12 cellular contexts compared by ENCODE assay signal in genomic region chr17:42982266-42982665, GRCh38. TPM values are rescaled to one million over a fixed set of nuclear protein-coding genes. Genes with fewer than 3 reads are reported as not detected.
DNase-seq lines count a peak whose midpoint lies in the region; ATAC-seq and TF ChIP-seq lines count a peak whose summit lies in the region.
"Had no signal": no experiment of that assay in that cellular context is flagged by ENCODE, and none has a peak within 500 bp of the region (broad histone marks: within the 10 kb centered on the region; RNA-seq: fewer than 3 reads in every experiment).

No MANE protein-coding gene starts in this region.

- no peak for TF ChIP-seq POLR2A in gastroesophageal sphincter (IDR thresholded peaks at IDR 0.05)

- CTCF ChIA-PET in CD4-positive, alpha-beta T cell (lab: Charles Lee), result interaction anchor here (0.6 kb wide), 1 partner anchor 484 kb away, joined by 4 read pairs; no protein-coding TSS in a partner anchor

- H3K4me1 ChIP-seq in adipocyte (ENCODE audit: control insufficient read depth, insufficient read depth, low read length), result peaks cover 46% of the 10 kb centered on the region
- peaks cover 0 to 31% (median 11%) of the 10 kb centered on the region in 3 donors for H3K4me1 ChIP-seq in gastroesophageal sphincter

- peak overlapping the region; percentile 84 for H3K27ac Mint-ChIP-seq in CD4-positive, alpha-beta T cell
- H3K27ac Mint-ChIP-seq in HFFc6, result peak overlapping the region; percentile 63
- peak overlapping the region in 6 of 10 donors; percentile 37 to 96 (median 57) for H3K27ac Mint-ChIP-seq in naive thymus-derived CD8-positive, alpha-beta T cell

- no peak for DNase-seq in CD4-positive, alpha-beta T cell
- DNase-seq in HFFc6, result no peak
- no peak for DNase-seq in adipocyte (ENCODE audit: low read depth)
- no peak for DNase-seq in naive thymus-derived CD8-positive, alpha-beta T cell
- no peak for DNase-seq in posterior cingulate gyrus
- no peak for DNase-seq in NCI-H1930 (lab: John Stamatoyannopoulos, UW)
- DNase-seq: activated naive CD4-positive, alpha-beta T cell treated with Interleukin-2 at 50 U/mL for 16 hours; testis had no signal

- peak overlapping the region; percentile 93 for H3K4me3 Mint-ChIP-seq in CD4-positive, alpha-beta T cell
- peak overlapping the region; percentile 93 for H3K4me3 Mint-ChIP-seq in HFFc6
- H3K4me3 Mint-ChIP-seq in naive thymus-derived CD8-positive, alpha-beta T cell, result peak overlapping the region in 9 of 10 donors; percentile 25 to 97 (median 94)

- H3K27me3 Mint-ChIP-seq in CD4-positive, alpha-beta T cell, result no peaks in the 10 kb centered on the region
- peaks cover 3% of the 10 kb centered on the region for H3K27me3 Mint-ChIP-seq in HFFc6 (ENCODE audit: insufficient read depth)
- no peaks in the 10 kb centered on the region for H3K27me3 Mint-ChIP-seq in naive thymus-derived CD8-positive, alpha-beta T cell

- no peak for TF ChIP-seq EP300 in gastroesophageal sphincter (IDR thresholded peaks at IDR 0.05)

- peaks cover 45% of the 10 kb centered on the region for H3K36me3 Mint-ChIP-seq in CD4-positive, alpha-beta T cell (ENCODE audit: low read depth)
- peaks cover 22% of the 10 kb centered on the region for H3K36me3 Mint-ChIP-seq in HFFc6 (ENCODE audit: low read depth)
- peaks cover 0 to 33% (median 5%) of the 10 kb centered on the region in 3 donors for H3K36me3 Mint-ChIP-seq in naive thymus-derived CD8-positive, alpha-beta T cell

- H3K36me3 ChIP-seq in adipocyte (ENCODE audit: control insufficient read depth, insufficient read depth, low read length, severe bottlenecking) (no peaks in the 10 kb centered on the region), gastroesophageal sphincter (peaks cover 0 to 37% of the 10 kb centered on the region in 2 donors)

- no peak for ATAC-seq in CD4-positive, alpha-beta T cell (ENCODE audit: poor library complexity)
- no peak for ATAC-seq in naive thymus-derived CD8-positive, alpha-beta T cell
- no peak for ATAC-seq in GM21825 (IDR thresholded peaks at IDR 0.05; ENCODE audit: unreplicated experiment)
- ATAC-seq in gastroesophageal sphincter, result no peak
- ATAC-seq: Panc1 had no signal

- H3K27ac ChIP-seq in CD4-positive, alpha-beta T cell (ENCODE audit: low read depth, low read length), result no peak overlapping the region
- H3K27ac ChIP-seq in gastroesophageal sphincter, result no peak overlapping the region
- H3K27ac ChIP-seq: testis had no signal

- POLR2A ChIA-PET in CD4-positive, alpha-beta T cell (lab: Charles Lee), result interaction anchor here (6.2 kb wide), 1 partner anchor 16 kb away, joined by 33 read pairs; the partner anchor contains the start of gene RPL27
- POLR2A ChIA-PET in naive thymus-derived CD8-positive, alpha-beta T cell (lab: Charles Lee), result no interaction called here

- no peak for TF ChIP-seq CTCF in CD4-positive, alpha-beta T cell (IDR thresholded peaks at IDR 0.05)
- TF ChIP-seq CTCF in HFFc6 (IDR thresholded peaks at IDR 0.05), result no peak
- no peak for TF ChIP-seq CTCF in gastroesophageal sphincter (IDR thresholded peaks at IDR 0.05)

- no peaks in the 10 kb centered on the region for H3K9me3 Mint-ChIP-seq in CD4-positive, alpha-beta T cell
- no peaks in the 10 kb centered on the region for H3K9me3 Mint-ChIP-seq in HFFc6
- H3K9me3 Mint-ChIP-seq in naive thymus-derived CD8-positive, alpha-beta T cell, result no peaks in the 10 kb centered on the region

- intact Hi-C loops in CD4-positive, alpha-beta T cell (cut with DNase I, micrococcal nuclease), result loop anchor here in 1 of 2 experiments (5.0 kb wide), 1 partner anchor 150 kb away; the partner anchor contains the start of gene PSME3
- intact Hi-C loops in posterior cingulate gyrus (cut with DNase I), result no loop called here

- H3K4me3 ChIP-seq in adipocyte (ENCODE audit: low read length) (peak overlapping the region; percentile 90), gastroesophageal sphincter (no peak overlapping the region)
- H3K4me3 ChIP-seq: testis had no signal

- H3K9me3 ChIP-seq in CD4-positive, alpha-beta T cell (ENCODE audit: control insufficient read depth, low read length), result no peaks in the 10 kb centered on the region
- H3K9me3 ChIP-seq in adipocyte (ENCODE audit: control insufficient read depth, low read length) (no peaks in the 10 kb centered on the region), gastroesophageal sphincter (no peaks in the 10 kb centered on the region)
- H3K9me3 ChIP-seq: right atrium auricular region, testis had no signal

- H3K9ac ChIP-seq in adipocyte (ENCODE audit: low read length), result no peak overlapping the region

- H3K4me1 Mint-ChIP-seq in CD4-positive, alpha-beta T cell (ENCODE audit: low read depth), result peaks cover 48% of the 10 kb centered on the region
- H3K4me1 Mint-ChIP-seq in HFFc6 (ENCODE audit: low read depth), result peaks cover 31% of the 10 kb centered on the region
- H3K4me1 Mint-ChIP-seq in naive thymus-derived CD8-positive, alpha-beta T cell, result peaks cover 16 to 61% (median 40%) of the 10 kb centered on the region in 4 donors

- H3K27me3 ChIP-seq in CD4-positive, alpha-beta T cell (ENCODE audit: control insufficient read depth, insufficient read depth, low read length), result no peaks in the 10 kb centered on the region
- H3K27me3 ChIP-seq in adipocyte (replicated peaks; ENCODE audit: control insufficient read depth, insufficient read depth, low read length) (no peaks in the 10 kb centered on the region), gastroesophageal sphincter (no peaks in the 10 kb centered on the region)
- H3K27me3 ChIP-seq: right atrium auricular region, testis had no signal

RNA-seq across cellular contexts. Expression of gene RUNDC1, which starts 1.9 kb away (rescaled TPM):
- 10 to 100 TPM; 11.6 to 11.7 TPM for total RNA-seq in CD4-positive, alpha-beta T cell
- total RNA-seq in HFFc6 (2021; fragmentation: NEBNext Ultra II Directional; extraction: Animal tissue kit (Norgen Biotek cat#: 25700)), result 10 to 100 TPM in 5 of 6 experiments, 1 to 10 TPM in 1; 9.9 to 14.6 (median 10.3) TPM
- 10 to 100 TPM; 18.6 to 18.8 TPM for total RNA-seq in naive thymus-derived CD8-positive, alpha-beta T cell
- 10 to 100 TPM; 11.8 to 15.9 (median 14.6) TPM for polyA plus RNA-seq in naive thymus-derived CD8-positive, alpha-beta T cell
- total RNA-seq in gastroesophageal sphincter, result 10 to 100 TPM; 16.4 to 20.9 (median 19.4) TPM

RNA-seq across cellular contexts. Expression of gene PTGES3L, which starts 2.4 kb away (rescaled TPM):
- under 1 TPM in 1 of 2 experiments, not detected in 1; 0.20 TPM for total RNA-seq in CD4-positive, alpha-beta T cell
- 1 to 10 TPM in 4 of 6 experiments, under 1 TPM in 2; 0.87 to 1.3 (median 1.1) TPM for total RNA-seq in HFFc6 (2021; fragmentation: NEBNext Ultra II Directional; extraction: Animal tissue kit (Norgen Biotek cat#: 25700))
- under 1 TPM; 0.38 to 0.49 TPM for total RNA-seq in naive thymus-derived CD8-positive, alpha-beta T cell
- polyA plus RNA-seq in naive thymus-derived CD8-positive, alpha-beta T cell, result under 1 TPM in 2 of 3 donors, not detected in 1; 0.30 to 0.51 TPM
- 10 to 100 TPM in 2 of 4 donors, 1 to 10 TPM in 2; 5.5 to 19.6 (median 10.1) TPM for total RNA-seq in gastroesophageal sphincter

RNA-seq across cellular contexts. Expression of gene RPL27, which starts 16.0 kb away (rescaled TPM):
- total RNA-seq in CD4-positive, alpha-beta T cell, result 1,000 to 10,000 TPM; 1,923 to 1,951 TPM
- total RNA-seq in HFFc6 (2021; fragmentation: NEBNext Ultra II Directional; extraction: Animal tissue kit (Norgen Biotek cat#: 25700)), result 1,000 to 10,000 TPM; 1,047 to 1,349 (median 1,243) TPM
- 1,000 to 10,000 TPM; 1,609 to 1,640 TPM for total RNA-seq in naive thymus-derived CD8-positive, alpha-beta T cell
- polyA plus RNA-seq in naive thymus-derived CD8-positive, alpha-beta T cell, result 1,000 to 10,000 TPM; 2,416 to 2,846 (median 2,434) TPM
- 1,000 to 10,000 TPM in 3 of 4 donors, 100 to 1,000 TPM in 1; 854 to 1,510 (median 1,196) TPM for total RNA-seq in gastroesophageal sphincter

RNA-seq across cellular contexts. Expression of gene AARSD1, which starts 18.0 kb away (rescaled TPM):
- 10 to 100 TPM; 60.4 to 70.8 TPM for total RNA-seq in CD4-positive, alpha-beta T cell
- 10 to 100 TPM; 42.5 to 54.5 (median 47.1) TPM for total RNA-seq in HFFc6 (2021; fragmentation: NEBNext Ultra II Directional; extraction: Animal tissue kit (Norgen Biotek cat#: 25700))
- 10 to 100 TPM; 60.3 to 70.4 TPM for total RNA-seq in naive thymus-derived CD8-positive, alpha-beta T cell
- polyA plus RNA-seq in naive thymus-derived CD8-positive, alpha-beta T cell, result 10 to 100 TPM; 40.5 to 56.2 (median 45.2) TPM
- 10 to 100 TPM; 10.9 to 39.5 (median 26.3) TPM for total RNA-seq in gastroesophageal sphincter

RNA-seq across cellular contexts. Expression of gene IFI35, which starts 24.3 kb away (rescaled TPM):
- total RNA-seq in CD4-positive, alpha-beta T cell, result 10 to 100 TPM; 23.0 to 24.7 TPM
- 10 to 100 TPM in 4 of 6 experiments, 1 to 10 TPM in 2; 6.3 to 22.4 (median 18.8) TPM for total RNA-seq in HFFc6 (2021; fragmentation: NEBNext Ultra II Directional; extraction: Animal tissue kit (Norgen Biotek cat#: 25700))
- 10 to 100 TPM; 35.7 to 39.1 TPM for total RNA-seq in naive thymus-derived CD8-positive, alpha-beta T cell
- 10 to 100 TPM; 44.8 to 49.8 (median 47.2) TPM for polyA plus RNA-seq in naive thymus-derived CD8-positive, alpha-beta T cell
- 10 to 100 TPM; 17.1 to 27.9 (median 22.9) TPM for total RNA-seq in gastroesophageal sphincter
